ENCODE assay signal across 1 cellular context in genomic region chr11:268716-269145, GRCh38.
A peak's percentile ranks its signal among the peaks of the same experiment; 100 is the strongest.
TF ChIP-seq lines count a peak whose summit lies in the region.

No MANE protein-coding gene starts in this region.

TF ChIP-seq in H1, 55 proteins besides CTCF, POLR2A, EP300 and RAD21:
- TF ChIP-seq E2F6 (IDR thresholded peaks at IDR 0.05) (0 out of 2 replicates have a peak, but pooled peaks have one; percentile 16), MAX (IDR thresholded peaks at IDR 0.05) (peak; percentile 20; the same call in 1 of the 2 replicates)
TF ChIP-seq in H1: peak in this region for 2; not testable (repeated sequence) for 53.
